ENCODE assay signal across 18 cellular contexts in the genomic region with DNA sequence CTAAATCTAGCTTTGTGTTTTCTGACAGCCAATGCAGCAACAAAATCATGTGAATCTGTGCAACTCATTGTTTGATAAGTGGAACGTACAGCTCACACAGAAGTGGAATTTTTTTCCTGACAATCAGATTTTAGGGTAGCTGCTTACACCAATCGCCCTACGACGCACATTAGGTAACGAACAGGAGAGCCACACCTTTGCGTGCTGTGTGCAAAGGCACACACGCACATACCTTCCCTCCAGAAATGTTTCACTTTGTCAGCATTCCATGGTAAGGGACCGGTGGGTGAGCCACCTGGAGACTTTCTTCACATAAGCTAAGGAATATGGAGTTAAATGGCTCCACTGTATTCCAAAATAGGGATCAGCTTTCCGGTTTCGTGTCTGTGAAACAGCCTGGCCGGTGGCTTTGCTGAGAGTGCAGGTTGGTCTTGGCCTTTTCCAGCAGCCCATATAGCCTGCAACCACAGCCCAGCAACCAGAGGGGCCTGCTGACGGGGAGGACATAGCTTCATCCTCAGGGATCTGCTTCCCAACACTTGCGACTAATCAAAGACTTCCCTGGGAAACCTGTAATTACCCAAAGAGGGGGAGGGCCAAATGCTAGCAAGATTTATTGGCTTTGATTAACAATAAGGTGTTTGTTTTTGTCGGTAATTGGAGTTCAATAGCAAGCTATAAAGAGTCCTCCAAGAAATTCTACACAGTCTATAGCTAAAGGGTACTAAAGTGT.
DNase-seq lines count a peak whose midpoint lies in the region; ATAC-seq and TF ChIP-seq lines count a peak whose summit lies in the region.
"Had no signal": no experiment of that assay in that cellular context is flagged by ENCODE, and none has a peak within 500 bp of the region (broad histone marks: within the 10 kb centered on the region; RNA-seq: fewer than 3 reads in every experiment).

No MANE protein-coding gene starts in this region.

- H3K27me3 ChIP-seq in tibial nerve: no peaks in the 10 kb centered on the region
- H3K27me3 ChIP-seq: BE2C had no signal

- no peak overlapping the region for H3K4me3 ChIP-seq in HEK293 (ENCODE audit: low read depth, low read length)
- H3K4me3 ChIP-seq in mucosa of descending colon: no peak overlapping the region
- H3K4me3 ChIP-seq in tibial nerve: no peak overlapping the region

- no peak overlapping the region for H3K4me3 Mint-ChIP-seq in WTC11
- H3K4me3 Mint-ChIP-seq: CD4-positive, CD25-positive, alpha-beta regulatory T cell; CD8-positive, alpha-beta memory T cell; H9 had no signal

- 77 to 81% methylated on average over 14 of the region's 14 CpGs for WGBS in tibial nerve, 2 donors

- no peaks in the 10 kb centered on the region for H3K9me3 ChIP-seq in HEK293 (ENCODE audit: control insufficient read depth, insufficient read depth, low read depth, low read length)
- H3K9me3 ChIP-seq in mucosa of descending colon: no peaks in the 10 kb centered on the region
- no peaks in the 10 kb centered on the region for H3K9me3 ChIP-seq in tibial nerve
- H3K9me3 ChIP-seq: BE2C had no signal

- ATAC-seq in mucosa of descending colon (peak; percentile 57), WTC11 (no peak)

- CTCF ChIA-PET in HEK293 (lab: Yijun Ruan, JAX): interaction anchor here (0.6 to 0.7 kb wide), 2 partner anchors 29 to 33 kb away, joined by 3 read pairs; no protein-coding TSS in a partner anchor
- CTCF ChIA-PET in WTC11 (lab: Charles Lee): interaction anchor here (1.0 to 1.1 kb wide), 2 partner anchors 153 to 213 kb away, joined by 3 read pairs; no protein-coding TSS in a partner anchor

- H3K27ac ChIP-seq in HEK293 (ENCODE audit: extremely low read depth, low read depth, low read length): no peak overlapping the region
- no peak overlapping the region for H3K27ac ChIP-seq in tibial nerve

- H3K36me3 Mint-ChIP-seq in WTC11: no peaks in the 10 kb centered on the region

- no peak for TF ChIP-seq POLR2A in tibial nerve (IDR thresholded peaks at IDR 0.05)

- H3K4me1 ChIP-seq in HEK293 (ENCODE audit: control insufficient read depth, insufficient read depth, low read length) (peaks cover 7% of the 10 kb centered on the region), mucosa of descending colon (ENCODE audit: low read depth) (peaks cover 15% of the 10 kb centered on the region), tibial nerve (no peaks in the 10 kb centered on the region)

- POLR2A ChIA-PET in HEK293 (lab: Yijun Ruan, JAX): no interaction called here
- POLR2A ChIA-PET in WTC11 (lab: Charles Lee): no interaction called here

- DNase-seq in NCI-H69 (lab: John Stamatoyannopoulos, UW): peak; percentile 6
- peak; percentile 81 for DNase-seq in islet precursor cell
- peak in 1 of 3 donors; percentile 59 for DNase-seq in mucosa of descending colon
- DNase-seq in WTC11 (ENCODE audit: low spot score): no peak
- no peak for DNase-seq in NOMO-1 (lab: John Stamatoyannopoulos, UW; ENCODE audit: unreplicated experiment in 2 of 2)
- DNase-seq in tibial nerve (ENCODE audit: low spot score in 2 of 2): no peak
- no peak for DNase-seq in midbrain (lab: John Stamatoyannopoulos, UW)
- DNase-seq: ACHN; BE2C; C1 segment of cervical spinal cord; CD4-positive, CD25-positive, alpha-beta regulatory T cell; CD8-positive, alpha-beta memory T cell; DMS 273 treated with DMSO at 0.1 percent for 48 hours; DMS53; DND-41; EL; H9 had no signal

- TF ChIP-seq CTCF in HEK293 (tag by site-specific recombination; IDR thresholded peaks at IDR 0.05): no peak
- no peak for TF ChIP-seq CTCF in mucosa of descending colon (IDR thresholded peaks at IDR 0.05)
- TF ChIP-seq CTCF in WTC11 (IDR thresholded peaks at IDR 0.05): no peak
- TF ChIP-seq CTCF in tibial nerve (IDR thresholded peaks at IDR 0.05): no peak

- TF ChIP-seq EP300 in tibial nerve (IDR thresholded peaks at IDR 0.05): no peak

- no peaks in the 10 kb centered on the region for H3K9me3 Mint-ChIP-seq in WTC11
- H3K9me3 Mint-ChIP-seq: CD8-positive, alpha-beta memory T cell had no signal

- no peaks in the 10 kb centered on the region for H3K36me3 ChIP-seq in HEK293 (ENCODE audit: control insufficient read depth in 2 of 2, insufficient read depth in 1 of 2, low read length in 2 of 2)
- H3K36me3 ChIP-seq in mucosa of descending colon (ENCODE audit: low read depth): no peaks in the 10 kb centered on the region
- no peaks in the 10 kb centered on the region for H3K36me3 ChIP-seq in tibial nerve
- H3K36me3 ChIP-seq: BE2C had no signal

- intact Hi-C loops in mucosa of descending colon (cut with DNase I, micrococcal nuclease): no loop called here

- no peaks in the 10 kb centered on the region for H3K27me3 Mint-ChIP-seq in WTC11 (ENCODE audit: low read depth)
- H3K27me3 Mint-ChIP-seq: CD8-positive, alpha-beta memory T cell had no signal

- H3K27ac Mint-ChIP-seq in WTC11: no peak overlapping the region
- H3K27ac Mint-ChIP-seq: CD4-positive, CD25-positive, alpha-beta regulatory T cell; H9 had no signal

- peaks cover 20% of the 10 kb centered on the region for H3K4me1 Mint-ChIP-seq in WTC11

TF ChIP-seq in HEK293, 187 proteins besides CTCF, POLR2A, EP300 and RAD21:
- TF ChIP-seq ZNF132 (tag by site-specific recombination; IDR thresholded peaks at IDR 0.05; ENCODE audit: borderline replicate concordance): no peak
- TF ChIP-seq, protein P1, sequence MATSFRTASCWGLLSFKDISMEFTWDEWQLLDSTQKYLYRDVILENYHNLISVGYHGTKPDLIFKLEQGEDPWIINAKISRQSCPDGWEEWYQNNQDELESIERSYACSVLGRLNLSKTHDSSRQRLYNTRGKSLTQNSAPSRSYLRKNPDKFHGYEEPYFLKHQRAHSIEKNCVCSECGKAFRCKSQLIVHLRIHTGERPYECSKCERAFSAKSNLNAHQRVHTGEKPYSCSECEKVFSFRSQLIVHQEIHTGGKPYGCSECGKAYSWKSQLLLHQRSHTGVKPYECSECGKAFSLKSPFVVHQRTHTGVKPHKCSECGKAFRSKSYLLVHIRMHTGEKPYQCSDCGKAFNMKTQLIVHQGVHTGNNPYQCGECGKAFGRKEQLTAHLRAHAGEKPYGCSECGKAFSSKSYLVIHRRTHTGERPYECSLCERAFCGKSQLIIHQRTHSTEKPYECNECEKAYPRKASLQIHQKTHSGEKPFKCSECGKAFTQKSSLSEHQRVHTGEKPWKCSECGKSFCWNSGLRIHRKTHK (tag by site-specific recombination; IDR thresholded peaks at IDR 0.05): no peak
- TF ChIP-seq BCL11B (tag by site-specific recombination; IDR thresholded peaks at IDR 0.05; ENCODE audit: low read depth): no peak
- TF ChIP-seq SP7 (tag by site-specific recombination; IDR thresholded peaks at IDR 0.05): peak; percentile 75
- no peak for TF ChIP-seq ZBTB21 (tag by site-specific recombination; IDR thresholded peaks at IDR 0.05)

TF ChIP-seq in WTC11, 78 proteins besides CTCF, POLR2A, EP300 and RAD21:
- TF ChIP-seq MYBL2 (CRISPR knock-in tag; IDR thresholded peaks at IDR 0.05): no peak
- TF ChIP-seq SMAD3 (CRISPR knock-in tag; IDR thresholded peaks at IDR 0.05; ENCODE audit: borderline replicate concordance): no peak
- TF ChIP-seq ZNF317 (CRISPR knock-in tag; IDR thresholded peaks at IDR 0.05; ENCODE audit: borderline replicate concordance, low read depth): no peak
- TF ChIP-seq OVOL2 (CRISPR knock-in tag; IDR thresholded peaks at IDR 0.05; ENCODE audit: borderline replicate concordance): no peak

Comparison
In these comparisons a context has a peak if more than half of its experiments do, and no peak if none do; other contexts are left out.
1. DNase-seq: peak in NCI-H69 (single experiment) and islet precursor cell (single experiment); none in WTC11 (single experiment), NOMO-1 (0 of 2), tibial nerve (0 of 2) and midbrain (single experiment).